ENCODE assay signal across 10 cellular contexts in the genomic region with DNA sequence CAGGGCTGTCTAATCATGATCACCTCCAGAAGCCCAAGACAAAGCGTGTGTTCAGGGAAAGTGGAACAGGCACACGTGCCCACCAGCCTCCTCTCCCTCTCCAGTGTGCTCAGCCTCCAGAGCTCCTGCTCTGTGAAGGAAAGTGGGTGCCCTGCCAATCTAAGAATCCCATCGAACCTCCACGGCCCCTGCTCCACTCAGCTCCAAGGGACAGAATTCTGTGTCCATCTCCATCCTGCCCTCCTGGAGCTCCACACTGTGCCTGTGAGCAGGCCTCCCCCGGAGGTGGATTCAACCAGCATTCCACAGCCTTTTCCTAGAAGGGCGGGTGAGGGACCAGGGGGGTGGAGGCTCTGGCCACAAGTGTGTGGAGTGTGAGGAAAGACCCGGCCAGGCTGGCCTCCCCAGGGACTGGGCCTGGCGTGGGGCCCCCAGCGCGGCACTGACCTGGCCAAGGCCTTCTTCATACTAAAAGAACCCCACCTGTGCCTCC. TPM values are rescaled to one million over a fixed set of nuclear protein-coding genes. Genes with fewer than 3 reads are reported as not detected.
DNase-seq lines count a peak whose midpoint lies in the region; ATAC-seq, FAIRE-seq and TF ChIP-seq lines count a peak whose summit lies in the region.
"Had no signal": no experiment of that assay in that cellular context is flagged by ENCODE, and none has a peak within 500 bp of the region (broad histone marks: within the 10 kb centered on the region; RNA-seq: fewer than 3 reads in every experiment).

No MANE protein-coding gene starts in this region.

- H3K4me1 ChIP-seq in A549, result peaks cover 89% of the 10 kb centered on the region
- H3K4me1 ChIP-seq in neural progenitor cell, result peaks cover 58% of the 10 kb centered on the region

- 69% methylated on average over 8 of the region's 10 CpGs for WGBS in A549 (ENCODE audit: missing lambda C conversion rate)

- DNase-seq in A549 (ENCODE audit: low read depth in 1 of 2, low spot score in 1 of 2) (no peak), coronary artery (ENCODE audit: low spot score) (peak; percentile 86), neural progenitor cell (ENCODE audit: low spot score) (peak; percentile 37), NCI-H1105 (lab: John Stamatoyannopoulos, UW) (no peak), NCI-H526 treated with DMSO at 0.1 percent for 48 hours (lab: John Stamatoyannopoulos, UW) (no peak), NCI-H510A (lab: John Stamatoyannopoulos, UW) (no peak)
- DNase-seq: activated CD8-positive, alpha-beta memory T cell treated with anti-CD3 and anti-CD28 coated beads, Interleukin-2, amount 50 U/mL, for 4 hours had no signal

- H3K79me2 ChIP-seq in neural progenitor cell (ENCODE audit: low read depth), result peaks cover 100% of the 10 kb centered on the region

- POLR2A ChIA-PET in A549 (lab: Yijun Ruan, JAX), result no interaction called here

- peak overlapping the region; percentile 98 for H3K4me2 ChIP-seq in A549
- H3K4me2 ChIP-seq in neural progenitor cell, result no peak overlapping the region

- H3K27ac ChIP-seq in A549, result peak overlapping the region; percentile 18 to 98; a peak in 3 of 6 replicates
- peak overlapping the region; percentile 64 for H3K27ac ChIP-seq in KOPT-K1 (ENCODE audit: low read depth, low read length, poor library complexity, severe bottlenecking)
- H3K27ac ChIP-seq in coronary artery, result peak overlapping the region; percentile 51 to 90
- no peak overlapping the region for H3K27ac ChIP-seq in neural progenitor cell

- H4K20me1 ChIP-seq in neural progenitor cell (ENCODE audit: low read depth), result peaks cover 100% of the 10 kb centered on the region

- CTCF ChIA-PET in A549 (lab: Yijun Ruan, JAX), result interaction anchor here (0.6 to 17.9 kb wide), 10 partner anchors 9 to 110 kb away, joined by 3 to 173 read pairs (median 5); a partner anchor contains a TSS

- H3K9me3 ChIP-seq in A549 (no peaks in the 10 kb centered on the region), KOPT-K1 (ENCODE audit: insufficient read depth, low read length, poor library complexity, severe bottlenecking) (no peaks in the 10 kb centered on the region), neural progenitor cell (ENCODE audit: low read depth) (no peaks in the 10 kb centered on the region)

- H3F3A ChIP-seq in neural progenitor cell (ENCODE audit: low read depth), result peaks cover 18% of the 10 kb centered on the region

- peaks cover 15% of the 10 kb centered on the region; the same call in 1 of the 2 replicates for H3K36me3 ChIP-seq in KOPT-K1 (ENCODE audit: insufficient read depth, low read length)
- no peaks in the 10 kb centered on the region for H3K36me3 ChIP-seq in neural progenitor cell

- H2AFZ ChIP-seq in neural progenitor cell (replicated peaks), result no peak overlapping the region

- H3K4me3 ChIP-seq in A549, result no peak overlapping the region
- peak overlapping the region; percentile 53 for H3K4me3 ChIP-seq in coronary artery
- no peak overlapping the region for H3K4me3 ChIP-seq in neural progenitor cell

- no peaks in the 10 kb centered on the region for H3K27me3 ChIP-seq in neural progenitor cell

- H3K4me3 Mint-ChIP-seq in neural progenitor cell, result no peak overlapping the region

- TF ChIP-seq RAD21 in A549 (conservative IDR thresholded peaks at IDR 0.05 in 1 of 2, IDR thresholded peaks at IDR 0.05 in 1 of 2), result no peak

- H3K9ac ChIP-seq in neural progenitor cell, result no peak overlapping the region

- ATAC-seq in A549 (no peak), GM18867 (IDR thresholded peaks at IDR 0.05; ENCODE audit: unreplicated experiment) (no peak)

- no peak for FAIRE-seq in A549 (lab: Jason Lieb, UNC)
- FAIRE-seq: GM19239 had no signal

- H3K27me3 Mint-ChIP-seq in neural progenitor cell (ENCODE audit: insufficient read depth, low read depth), result peaks cover 5% of the 10 kb centered on the region

- no peak for TF ChIP-seq POLR2A in A549 (IDR thresholded peaks at IDR 0.05; ENCODE audit: low read length)

- peak overlapping the region; percentile 86 for H3K27ac Mint-ChIP-seq in neural progenitor cell

- TF ChIP-seq CTCF in A549 (IDR thresholded peaks at IDR 0.05), result no peak
- no peak for TF ChIP-seq CTCF in coronary artery (IDR thresholded peaks at IDR 0.05)
- TF ChIP-seq CTCF in neural progenitor cell (IDR thresholded peaks at IDR 0.05), result no peak

- TF ChIP-seq EP300 in A549 (IDR thresholded peaks at IDR 0.05), result no peak

- peaks cover 76% of the 10 kb centered on the region for H3K4me1 Mint-ChIP-seq in neural progenitor cell

- H3K9me3 Mint-ChIP-seq in neural progenitor cell, result no peaks in the 10 kb centered on the region

- no peaks in the 10 kb centered on the region for H3K36me3 Mint-ChIP-seq in neural progenitor cell

TF ChIP-seq in A549, 52 proteins besides CTCF, POLR2A, EP300 and RAD21:
- no peak for TF ChIP-seq HOXA7 (CRISPR knock-in tag; IDR thresholded peaks at IDR 0.05)
- TF ChIP-seq, protein P1, sequence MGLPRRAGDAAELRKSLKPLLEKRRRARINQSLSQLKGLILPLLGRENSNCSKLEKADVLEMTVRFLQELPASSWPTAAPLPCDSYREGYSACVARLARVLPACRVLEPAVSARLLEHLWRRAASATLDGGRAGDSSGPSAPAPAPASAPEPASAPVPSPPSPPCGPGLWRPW (IDR thresholded peaks at IDR 0.05), result no peak
- TF ChIP-seq CBX8 (IDR thresholded peaks at IDR 0.05), result no peak
- no peak for TF ChIP-seq KDM1A (IDR thresholded peaks at IDR 0.05; ENCODE audit: low read depth)
- TF ChIP-seq KDM5A (IDR thresholded peaks at IDR 0.05), result no peak
- TF ChIP-seq, protein P2, sequence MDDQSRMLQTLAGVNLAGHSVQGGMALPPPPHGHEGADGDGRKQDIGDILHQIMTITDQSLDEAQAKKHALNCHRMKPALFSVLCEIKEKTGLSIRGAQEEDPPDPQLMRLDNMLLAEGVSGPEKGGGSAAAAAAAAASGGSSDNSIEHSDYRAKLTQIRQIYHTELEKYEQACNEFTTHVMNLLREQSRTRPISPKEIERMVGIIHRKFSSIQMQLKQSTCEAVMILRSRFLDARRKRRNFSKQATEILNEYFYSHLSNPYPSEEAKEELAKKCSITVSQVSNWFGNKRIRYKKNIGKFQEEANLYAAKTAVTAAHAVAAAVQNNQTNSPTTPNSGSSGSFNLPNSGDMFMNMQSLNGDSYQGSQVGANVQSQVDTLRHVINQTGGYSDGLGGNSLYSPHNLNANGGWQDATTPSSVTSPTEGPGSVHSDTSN (IDR thresholded peaks at IDR 0.05), result no peak

RNA-seq across cellular contexts. Expression of a gene that starts 6.0 kb away (rescaled TPM):
- 24.4 and 30.3 TPM in 2 replicates for polyA plus RNA-seq in A549 (2011; rRNA removed)
- 51.7 and 54.7 TPM in 2 replicates for polyA plus RNA-seq in A549 (2012; cell fraction: cytosol; rRNA removed)
- 83.0 and 94.5 TPM in 2 replicates for polyA plus RNA-seq in A549 (2012; cell fraction: nucleus; rRNA removed)
- polyA plus RNA-seq in A549 (2017; fragmentation: RNase III; extraction: RNeasy Plus Mini Kit Qiagen cat#74134 plus additional on column Dnase treatment), result 24.1 to 33.0 TPM (median 31.5 TPM) in 3 replicates
- polyA minus RNA-seq in A549 (2011; rRNA and poly(A)+ RNA removed), result 16.2 and 33.7 TPM in 2 replicates
- total RNA-seq in neural progenitor cell (ENCODE audit: low replicate concordance), result 8.8 and 30.8 TPM in 2 replicates

RNA-seq across cellular contexts. Expression of a gene that starts 37.2 kb away (rescaled TPM):
- polyA plus RNA-seq in A549 (2011; rRNA removed), result 41.9 and 48.8 TPM in 2 replicates
- 63.0 and 76.3 TPM in 2 replicates for polyA plus RNA-seq in A549 (2012; cell fraction: cytosol; rRNA removed)
- 52.4 and 53.7 TPM in 2 replicates for polyA plus RNA-seq in A549 (2012; cell fraction: nucleus; rRNA removed)
- 45.9 to 50.1 TPM (median 46.3 TPM) in 3 replicates for polyA plus RNA-seq in A549 (2017; fragmentation: RNase III; extraction: RNeasy Plus Mini Kit Qiagen cat#74134 plus additional on column Dnase treatment)
- polyA minus RNA-seq in A549 (2011; rRNA and poly(A)+ RNA removed), result 78.6 and 82.1 TPM in 2 replicates
- total RNA-seq in neural progenitor cell (ENCODE audit: low replicate concordance), result 9.1 and 20.5 TPM in 2 replicates

RNA-seq across cellular contexts. Expression of a gene that starts 44.2 kb away (rescaled TPM):
- polyA plus RNA-seq in A549 (2011; rRNA removed) (1.8 and 2.4 TPM in 2 replicates), A549 (2017; fragmentation: RNase III; extraction: RNeasy Plus Mini Kit Qiagen cat#74134 plus additional on column Dnase treatment) (2.0 to 3.7 TPM (median 2.5 TPM) in 3 replicates)
- 1.4 and 2.2 TPM in 2 replicates for polyA plus RNA-seq in A549 (2012; cell fraction: cytosol; rRNA removed)
- 19.9 and 20.7 TPM in 2 replicates for polyA plus RNA-seq in A549 (2012; cell fraction: nucleus; rRNA removed)
- 0.70 and 2.0 TPM in 2 replicates for polyA minus RNA-seq in A549 (2011; rRNA and poly(A)+ RNA removed)
- 1.4 and 8.8 TPM in 2 replicates for total RNA-seq in neural progenitor cell (ENCODE audit: low replicate concordance)

RNA-seq across cellular contexts. Expression of a gene that starts 58.0 kb away (rescaled TPM):
- polyA plus RNA-seq in A549 (2011; rRNA removed) (11.0 and 12.5 TPM in 2 replicates), A549 (2017; fragmentation: RNase III; extraction: RNeasy Plus Mini Kit Qiagen cat#74134 plus additional on column Dnase treatment) (18.1 to 25.4 TPM (median 24.8 TPM) in 3 replicates)
- polyA plus RNA-seq in A549 (2012; cell fraction: cytosol; rRNA removed), result 21.5 and 29.4 TPM in 2 replicates
- 28.7 and 46.1 TPM in 2 replicates for polyA plus RNA-seq in A549 (2012; cell fraction: nucleus; rRNA removed)
- 17.6 and 18.1 TPM in 2 replicates for polyA minus RNA-seq in A549 (2011; rRNA and poly(A)+ RNA removed)
- total RNA-seq in neural progenitor cell (ENCODE audit: low replicate concordance), result 5.5 and 11.1 TPM in 2 replicates

Comparison
In these comparisons a context has a peak if more than half of its experiments do, and no peak if none do; other contexts are left out.
1. DNase-seq: peak in coronary artery (single experiment) and neural progenitor cell (single experiment); none in A549 (0 of 2), NCI-H1105 (single experiment), NCI-H526 treated with DMSO at 0.1 percent for 48 hours (single experiment) and NCI-H510A (single experiment).